18 cellular contexts compared by ENCODE assay signal in genomic region chr15:69727257-69727924, GRCh38.
"Had no signal": no experiment of that assay in that cellular context is flagged by ENCODE, and none has a peak within 500 bp of the region (broad histone marks: within the 10 kb centered on the region; RNA-seq: fewer than 3 reads in every experiment).

No MANE protein-coding gene starts in this region.

- H3K27ac Mint-ChIP-seq: activated CD4-positive, alpha-beta memory T cell treated with anti-CD3 and anti-CD28 coated beads for 36 hours had no signal

- ATAC-seq: activated naive CD4-positive, alpha-beta T cell treated with anti-CD3 and anti-CD28 coated beads, Interleukin-2, amount 50 U/mL, for 72 hours; activated T-cell treated with anti-CD3 and anti-CD28 coated beads, Interleukin-2, amount 50 U/mL, for 4 hours; body of pancreas; gastroesophageal sphincter; naive thymus-derived CD4-positive, alpha-beta T cell; psoas muscle had no signal

- H3K36me3 Mint-ChIP-seq: activated CD4-positive, alpha-beta memory T cell treated with anti-CD3 and anti-CD28 coated beads for 36 hours; activated naive CD4-positive, alpha-beta T cell treated with anti-CD3 and anti-CD28 coated beads, Interleukin-2, amount 50 U/mL, for 72 hours had no signal

- H3K9me3 Mint-ChIP-seq: activated CD4-positive, alpha-beta memory T cell treated with anti-CD3 and anti-CD28 coated beads for 36 hours; activated T-cell treated with anti-CD3 and anti-CD28 coated beads, Interleukin-2, amount 50 U/mL, for 4 hours had no signal

- H3K4me1 ChIP-seq: body of pancreas, gastroesophageal sphincter had no signal

- H3K36me3 ChIP-seq: gastroesophageal sphincter, right lobe of liver had no signal

- DNase-seq: activated CD4-positive, alpha-beta memory T cell treated with anti-CD3 and anti-CD28 coated beads for 36 hours; activated effector memory CD4-positive, alpha-beta T cell treated with anti-CD3 and anti-CD28 coated beads, Interleukin-2, amount 50 U/mL, for 16 hours; activated T-cell treated with anti-CD3 and anti-CD28 coated beads, Interleukin-2, amount 50 U/mL, for 4 hours; amniotic stem cell; body of pancreas; central memory CD4-positive, alpha-beta T cell; effector memory CD4-positive, alpha-beta T cell; kidney glomerular epithelial cell; naive thymus-derived CD4-positive, alpha-beta T cell; psoas muscle; right lobe of liver; stimulated activated CD4-positive, alpha-beta T cell treated with anti-CD3 and anti-CD28 coated beads, Interleukin-2, amount 100 ng/mL, for 24 hours; stimulated activated naive CD4-positive, alpha-beta T cell treated with Interleukin-2 at 50 U/mL for 16 hours; trophoblast cell had no signal

- H3K4me3 ChIP-seq: body of pancreas, coronary artery, gastroesophageal sphincter, hepatocyte, psoas muscle, right lobe of liver had no signal

- H3K4me2 ChIP-seq: hepatocyte had no signal

- H3K79me2 ChIP-seq: hepatocyte had no signal

- H3K27me3 ChIP-seq: body of pancreas, gastroesophageal sphincter, hepatocyte, right lobe of liver had no signal

- H3K27ac ChIP-seq: body of pancreas, coronary artery, gastroesophageal sphincter, hepatocyte, psoas muscle, right lobe of liver had no signal

- H3K4me3 Mint-ChIP-seq: activated CD4-positive, alpha-beta memory T cell treated with anti-CD3 and anti-CD28 coated beads for 36 hours; activated T-cell treated with anti-CD3 and anti-CD28 coated beads, Interleukin-2, amount 50 U/mL, for 4 hours had no signal

- H2AFZ ChIP-seq: hepatocyte had no signal
